9 cellular contexts compared by ENCODE assay signal in the genomic region with DNA sequence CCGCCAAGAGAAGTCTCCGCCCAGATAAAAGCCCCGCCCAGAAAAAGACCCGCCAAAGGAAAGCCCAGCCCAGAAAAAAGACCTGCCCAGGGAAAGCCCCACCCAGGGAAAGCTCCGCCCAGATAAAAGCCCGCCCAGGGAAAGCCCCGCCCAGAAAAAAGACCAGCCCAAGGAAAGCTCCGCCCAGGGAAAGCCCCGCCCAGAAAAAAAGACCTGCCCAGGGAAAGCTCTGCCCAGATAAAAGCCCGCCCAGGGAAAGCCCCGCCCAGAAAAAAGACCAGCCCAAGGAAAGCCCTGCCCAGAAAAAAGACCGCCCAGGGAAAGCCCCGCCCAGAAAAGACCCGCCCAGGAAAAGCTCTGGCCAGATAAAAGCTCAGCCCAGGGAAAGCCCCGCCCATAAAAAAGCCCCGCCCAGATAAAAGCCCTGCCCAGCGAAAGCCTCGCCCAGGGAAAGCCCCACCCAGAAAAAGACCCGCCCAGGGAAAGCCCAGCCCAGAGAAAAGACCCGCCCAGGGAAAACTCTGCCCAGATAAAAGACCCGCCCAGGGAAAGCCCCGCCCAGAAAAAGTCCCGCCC. TPM values are rescaled to one million over a fixed set of nuclear protein-coding genes. Genes with fewer than 3 reads are reported as not detected.
DNase-seq lines count a peak whose midpoint lies in the region; ATAC-seq lines count a peak whose summit lies in the region.
"Had no signal": no experiment of that assay in that cellular context is flagged by ENCODE, and none has a peak within 500 bp of the region (broad histone marks: within the 10 kb centered on the region; RNA-seq: fewer than 3 reads in every experiment).

No MANE protein-coding gene starts in this region.

- ATAC-seq in activated T-cell treated with anti-CD3 and anti-CD28 coated beads, Interleukin-2, amount 50 U/mL, for 72 hours (replicated peaks in 1 of 2) = peak; percentile 77 to 79
- peak; percentile 38 for ATAC-seq in HG02938 (IDR thresholded peaks at IDR 0.05; ENCODE audit: unreplicated experiment)
- ATAC-seq in aorta (ENCODE audit: low FRiP score) = no peak

- in situ Hi-C loops in T47D (cut with HindIII; ENCODE audit: low pct_unique_long_range_greater_than_20kb, low sequenced_read_pairs) = no loop called here

- no peaks in the 10 kb centered on the region for H3K9me3 Mint-ChIP-seq in activated T-cell treated with anti-CD3 and anti-CD28 coated beads, Interleukin-2, amount 50 U/mL, for 72 hours

- H3K27ac ChIP-seq in aorta (ENCODE audit: low read depth in 1 of 2, low read length in 2 of 2) = no peak overlapping the region

- H3K4me1 Mint-ChIP-seq in activated T-cell treated with anti-CD3 and anti-CD28 coated beads, Interleukin-2, amount 50 U/mL, for 72 hours (ENCODE audit: low read depth) = peaks cover 7% of the 10 kb centered on the region

- H3K4me3 Mint-ChIP-seq in activated T-cell treated with anti-CD3 and anti-CD28 coated beads, Interleukin-2, amount 50 U/mL, for 72 hours = peak overlapping the region; percentile 4 to 69

- H3K4me3 ChIP-seq in aorta (ENCODE audit: low read length in 2 of 2) = no peak overlapping the region

- no peak overlapping the region for H3K27ac Mint-ChIP-seq in activated T-cell treated with anti-CD3 and anti-CD28 coated beads, Interleukin-2, amount 50 U/mL, for 72 hours

- no peaks in the 10 kb centered on the region for H3K27me3 ChIP-seq in aorta (ENCODE audit: control insufficient read depth in 1 of 2, insufficient read depth in 2 of 2, low read length in 1 of 2)

- H3K9me3 ChIP-seq in aorta (ENCODE audit: control insufficient read depth, low read length) = peaks cover 1% of the 10 kb centered on the region

- no peaks in the 10 kb centered on the region for H3K4me1 ChIP-seq in aorta (ENCODE audit: control insufficient read depth in 1 of 2, insufficient read depth in 2 of 2, low read length in 2 of 2)

- H3K36me3 Mint-ChIP-seq in activated T-cell treated with anti-CD3 and anti-CD28 coated beads, Interleukin-2, amount 50 U/mL, for 72 hours (ENCODE audit: insufficient read depth in 2 of 2) = no peaks in the 10 kb centered on the region

- WGBS in aorta, 2 donors = 29 to 43% methylated on average over 23 of the region's 23 CpGs

- H3K27me3 Mint-ChIP-seq in activated T-cell treated with anti-CD3 and anti-CD28 coated beads, Interleukin-2, amount 50 U/mL, for 72 hours (ENCODE audit: low read depth) = peaks cover 11% of the 10 kb centered on the region

- no peaks in the 10 kb centered on the region for H3K36me3 ChIP-seq in aorta (ENCODE audit: control insufficient read depth in 1 of 2, insufficient read depth in 2 of 2, low read length in 1 of 2)

- DNase-seq in activated T-cell treated with anti-CD3 and anti-CD28 coated beads, Interleukin-2, amount 50 U/mL, for 72 hours = peak; percentile 88 to 92
- DNase-seq in activated T-cell treated with anti-CD3 and anti-CD28 coated beads for 4 hours (no peak), NCI-H526 treated with DMSO at 0.1 percent for 48 hours (lab: John Stamatoyannopoulos, UW) (peak; percentile 88), T47D (ENCODE audit: low read depth in 1 of 2, low spot score in 1 of 2) (peak; percentile 79 to 99), HCEC 1CT (no peak), aorta (no peak)
- DNase-seq in effector CD4-positive, alpha-beta T cell = no peak

- intact Hi-C loops in aorta (cut with DNase I) = no loop called here

RNA-seq across cellular contexts. Expression of a gene that starts 11.6 kb away (rescaled TPM):
- total RNA-seq in activated T-cell treated with anti-CD3 and anti-CD28 coated beads, Interleukin-2, amount 50 U/mL, for 72 hours = 1 to 10 TPM in 1 of 2 donors, under 1 TPM in 1; 0.38 to 1.2 TPM
- total RNA-seq in aorta = not detected
- polyA plus RNA-seq in aorta = not detected

RNA-seq across cellular contexts. Expression of a gene that starts 19.3 kb away (rescaled TPM):
- not detected for total RNA-seq in activated T-cell treated with anti-CD3 and anti-CD28 coated beads, Interleukin-2, amount 50 U/mL, for 72 hours
- not detected for total RNA-seq in aorta
- not detected for polyA plus RNA-seq in aorta
- total RNA-seq: kidney epithelial cell had no signal

RNA-seq across cellular contexts. Expression of a gene that starts 21.3 kb away (rescaled TPM):
- under 1 TPM; 0.50 to 0.74 TPM for total RNA-seq in activated T-cell treated with anti-CD3 and anti-CD28 coated beads, Interleukin-2, amount 50 U/mL, for 72 hours
- not detected for total RNA-seq in aorta
- not detected for polyA plus RNA-seq in aorta
- total RNA-seq: kidney epithelial cell had no signal

RNA-seq across cellular contexts. Expression of a gene that starts 36.0 kb away (rescaled TPM):
- total RNA-seq in activated T-cell treated with anti-CD3 and anti-CD28 coated beads, Interleukin-2, amount 50 U/mL, for 72 hours = 100 to 1,000 TPM; 155 to 158 TPM
- 100 to 1,000 TPM in 1 of 2 donors, 10 to 100 TPM in 1; 97.4 to 153 TPM for total RNA-seq in aorta
- 100 to 1,000 TPM in 1 of 2 donors, 10 to 100 TPM in 1; 98.8 to 598 TPM for polyA plus RNA-seq in aorta

RNA-seq across cellular contexts. Expression of a gene that starts 37.8 kb away (rescaled TPM):
- total RNA-seq in activated T-cell treated with anti-CD3 and anti-CD28 coated beads, Interleukin-2, amount 50 U/mL, for 72 hours = 10 to 100 TPM; 56.9 to 63.5 TPM
- 10 to 100 TPM; 38.7 to 54.0 TPM for total RNA-seq in aorta
- polyA plus RNA-seq in aorta = 10 to 100 TPM; 13.3 to 84.5 TPM

Comparison
In these comparisons a context has a peak if more than half of its experiments do, and no peak if none do; other contexts are left out.
1. DNase-seq: peak in activated T-cell treated with anti-CD3 and anti-CD28 coated beads, Interleukin-2, amount 50 U/mL, for 72 hours (2 of 2), NCI-H526 treated with DMSO at 0.1 percent for 48 hours (single experiment) and T47D (2 of 2); none in activated T-cell treated with anti-CD3 and anti-CD28 coated beads for 4 hours (single experiment), HCEC 1CT (single experiment), aorta (0 of 2) and effector CD4-positive, alpha-beta T cell (single experiment).